1 cellular context compared by ENCODE assay signal in genomic region chr11:821513-822371, GRCh38.
TF ChIP-seq lines count a peak whose summit lies in the region.

No MANE protein-coding gene starts in this region.

TF ChIP-seq in SK-N-SH treated with all-trans-retinoic acid at 6 μM for 48 hours, 23 proteins besides CTCF, POLR2A, EP300 and RAD21 (continued from another document):
- no peak for TF ChIP-seq TSHZ2 (CRISPR knock-in tag; IDR thresholded peaks at IDR 0.05)
- TF ChIP-seq BACH2 (CRISPR knock-in tag; IDR thresholded peaks at IDR 0.05; ENCODE audit: borderline replicate concordance) = no peak
- no peak for TF ChIP-seq SNAI2 (CRISPR knock-in tag; IDR thresholded peaks at IDR 0.05)
- no peak for TF ChIP-seq TOX (CRISPR knock-in tag; IDR thresholded peaks at IDR 0.05; ENCODE audit: borderline replicate concordance)
- TF ChIP-seq OSR1 (CRISPR knock-in tag; IDR thresholded peaks at IDR 0.05) = no peak
- no peak for TF ChIP-seq ZC3H10 (CRISPR knock-in tag; IDR thresholded peaks at IDR 0.05)
- TF ChIP-seq POU6F1 (CRISPR knock-in tag; IDR thresholded peaks at IDR 0.05; ENCODE audit: borderline replicate concordance, low read depth) = no peak
- TF ChIP-seq ZFP3 (CRISPR knock-in tag; IDR thresholded peaks at IDR 0.05) = no peak
- no peak for TF ChIP-seq GLIS3 (CRISPR knock-in tag; IDR thresholded peaks at IDR 0.05)
